ENCODE assay signal across 26 cellular contexts in the genomic region with DNA sequence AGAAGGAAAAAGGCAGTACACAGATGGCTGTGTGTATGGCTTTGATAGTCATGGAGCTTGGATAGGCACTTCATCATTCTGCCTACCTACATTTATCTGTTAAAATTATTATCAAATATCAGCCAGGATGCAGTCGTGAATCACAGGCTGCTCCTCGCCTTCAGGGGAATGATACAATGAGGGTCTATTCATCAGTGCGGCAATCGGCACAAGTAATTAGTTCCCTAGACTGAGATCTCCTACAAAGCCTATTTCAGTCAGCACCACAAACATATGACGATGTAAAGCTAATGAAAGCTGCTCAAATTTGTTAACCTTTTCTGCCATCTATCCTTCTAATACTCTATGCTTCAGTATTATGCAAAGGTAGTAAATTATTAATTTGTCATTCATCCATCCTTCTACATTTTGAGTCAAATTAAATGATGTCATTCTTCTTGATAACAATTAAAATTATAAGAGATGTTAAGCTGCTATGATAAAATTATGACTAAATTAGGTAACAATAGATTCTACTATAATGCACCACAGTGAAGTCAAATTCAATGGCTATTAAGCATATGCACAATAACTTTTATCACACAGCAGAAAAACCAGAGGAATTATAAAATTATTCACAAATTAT. TPM values are rescaled to one million over a fixed set of nuclear protein-coding genes. Genes with fewer than 3 reads are reported as not detected.
DNase-seq lines count a peak whose midpoint lies in the region; ATAC-seq, FAIRE-seq and TF ChIP-seq lines count a peak whose summit lies in the region.
"Had no signal": no experiment of that assay in that cellular context is flagged by ENCODE, and none has a peak within 500 bp of the region (broad histone marks: within the 10 kb centered on the region; RNA-seq: fewer than 3 reads in every experiment).

No MANE protein-coding gene starts in this region.

- H3K9me3 ChIP-seq in HepG2 (ENCODE audit: low read length) (no peaks in the 10 kb centered on the region), right lobe of liver (no peaks in the 10 kb centered on the region), PC-3 (ENCODE audit: low read length) (no peaks in the 10 kb centered on the region)
- H3K9me3 ChIP-seq: Caco-2, Peyer's patch had no signal

- no peak for FAIRE-seq in HepG2 (lab: Jason Lieb, UNC)
- FAIRE-seq: GM12892 had no signal

- H4K20me1 ChIP-seq in HepG2 (ENCODE audit: insufficient read depth, low read length) (no peaks in the 10 kb centered on the region), PC-3 (ENCODE audit: low read length) (no peaks in the 10 kb centered on the region)

- intact Hi-C loops in HepG2 (cut with micrococcal nuclease; ENCODE audit: unreplicated experiment): no loop called here
- intact Hi-C loops in right lobe of liver (cut with DNase I): no loop called here
- intact Hi-C loops in PC-3 (cut with micrococcal nuclease): no loop called here

- H3K27ac Mint-ChIP-seq in activated T-cell treated with anti-CD3 and anti-CD28 coated beads, Interleukin-2, amount 50 U/mL, for 72 hours: no peak overlapping the region
- H3K27ac Mint-ChIP-seq: CD4-positive, alpha-beta memory T cell had no signal

- TF ChIP-seq RAD21 in HepG2 (CRISPR knock-in tag; IDR thresholded peaks at IDR 0.05): no peak

- no peaks in the 10 kb centered on the region for H3F3A ChIP-seq in PC-3 (ENCODE audit: low read length, unreplicated experiment)

- H3K4me3 Mint-ChIP-seq in activated T-cell treated with anti-CD3 and anti-CD28 coated beads, Interleukin-2, amount 50 U/mL, for 72 hours: no peak overlapping the region
- H3K4me3 Mint-ChIP-seq: CD4-positive, alpha-beta memory T cell had no signal

- no peaks in the 10 kb centered on the region for H3K27me3 Mint-ChIP-seq in activated T-cell treated with anti-CD3 and anti-CD28 coated beads, Interleukin-2, amount 50 U/mL, for 72 hours (ENCODE audit: low read depth)
- H3K27me3 Mint-ChIP-seq: CD4-positive, alpha-beta memory T cell had no signal

- DNase-seq in HepG2 (ENCODE audit: low spot score) (no peak), right lobe of liver (no peak), epidermal melanocyte (ENCODE audit: insufficient read length, low spot score) (peak; percentile 22), PC-3 (no peak), erythroblast (lab: John Stamatoyannopoulos, UW) (no peak)
- DNase-seq in activated T-cell treated with anti-CD3 and anti-CD28 coated beads, Interleukin-2, amount 50 U/mL, for 72 hours: no peak
- DNase-seq: C1 segment of cervical spinal cord; Caco-2; CD4-positive, alpha-beta memory T cell; DMS 273 treated with DMSO at 0.1 percent for 48 hours; DMS79; EL; GF-D8; H7; Karpas-422; NCI-H1092; NCI-H1417 treated with DMSO at 0.1 percent for 48 hours; NCI-H2029 treated with DMSO at 0.1 percent for 48 hours; NCI-H446 treated with DMSO at 0.1 percent for 48 hours; NCI-H526; Peyer's patch; SIG-M5 had no signal

- peaks cover 0 to 6% of the 10 kb centered on the region in 2 experiments; a peak in 2 of 5 replicates for H3K36me3 ChIP-seq in HepG2 (replicated peaks in 1 of 2; ENCODE audit: control insufficient read depth in 1 of 2, insufficient read depth in 2 of 2, low read length in 2 of 2)
- H3K36me3 ChIP-seq in right lobe of liver: no peaks in the 10 kb centered on the region
- H3K36me3 ChIP-seq in PC-3 (ENCODE audit: low read depth, low read length): no peaks in the 10 kb centered on the region
- H3K36me3 ChIP-seq: Peyer's patch had no signal

- POLR2A ChIA-PET in HepG2 (lab: Yijun Ruan, JAX): no interaction called here
- POLR2A ChIA-PET in PC-3 (lab: Charles Lee; ENCODE audit: unreplicated experiment): interaction anchor here (0.7 kb wide), 1 partner anchor 37 kb away, joined by 3 read pairs; no protein-coding TSS in a partner anchor

- no peak overlapping the region for H3K9ac ChIP-seq in HepG2 (ENCODE audit: insufficient read depth, low read depth, low read length)
- H3K9ac ChIP-seq in PC-3 (ENCODE audit: low read length): no peak overlapping the region

- no peak overlapping the region for H2AFZ ChIP-seq in HepG2 (ENCODE audit: low read length)
- H2AFZ ChIP-seq in PC-3 (ENCODE audit: low read length): no peak overlapping the region

- no peak overlapping the region for H3K4me2 ChIP-seq in HepG2 (ENCODE audit: low read depth, low read length)
- no peak overlapping the region for H3K4me2 ChIP-seq in PC-3 (ENCODE audit: low read length)

- no peak for TF ChIP-seq EP300 in HepG2 (IDR thresholded peaks at IDR 0.05; ENCODE audit: low read depth in 2 of 2, low read length in 2 of 2)
- no peak for TF ChIP-seq EP300 in HepG2 (CRISPR knock-in tag; IDR thresholded peaks at IDR 0.05; ENCODE audit: borderline replicate concordance)

- no peak for TF ChIP-seq POLR2A in HepG2 (IDR thresholded peaks at IDR 0.05; ENCODE audit: insufficient read depth in 1 of 2, low read depth in 2 of 2, low read length in 2 of 2)
- TF ChIP-seq POLR2A in right lobe of liver (IDR thresholded peaks at IDR 0.05): no peak
- no peak for TF ChIP-seq POLR2A in erythroblast (IDR thresholded peaks at IDR 0.05; ENCODE audit: low read length)

- H3K79me2 ChIP-seq in HepG2 (ENCODE audit: insufficient read depth, low read length): no peaks in the 10 kb centered on the region
- H3K79me2 ChIP-seq in PC-3 (ENCODE audit: low read length): no peaks in the 10 kb centered on the region

- ATAC-seq in HepG2 (no peak), right lobe of liver (no peak), HG02885 (IDR thresholded peaks at IDR 0.05; ENCODE audit: poor library complexity, unreplicated experiment) (peak; percentile 21), PC-3 (no peak), HG02840 (IDR thresholded peaks at IDR 0.05; ENCODE audit: low FRiP score, unreplicated experiment) (no peak)
- no peak for ATAC-seq in activated T-cell treated with anti-CD3 and anti-CD28 coated beads, Interleukin-2, amount 50 U/mL, for 72 hours (replicated peaks in 1 of 2)

- no peaks in the 10 kb centered on the region for H3K4me1 Mint-ChIP-seq in activated T-cell treated with anti-CD3 and anti-CD28 coated beads, Interleukin-2, amount 50 U/mL, for 72 hours (ENCODE audit: low read depth)

- H3K4me1 ChIP-seq in HepG2 (ENCODE audit: insufficient read depth, low read length) (no peaks in the 10 kb centered on the region), right lobe of liver (no peaks in the 10 kb centered on the region), PC-3 (ENCODE audit: insufficient read depth, low read length) (no peaks in the 10 kb centered on the region)
- H3K4me1 ChIP-seq: Caco-2, Peyer's patch had no signal

- H3K36me3 Mint-ChIP-seq in activated T-cell treated with anti-CD3 and anti-CD28 coated beads, Interleukin-2, amount 50 U/mL, for 72 hours (ENCODE audit: insufficient read depth in 2 of 2): peaks cover 0 to 3% of the 10 kb centered on the region in 2 donors

- H3K27ac ChIP-seq in HepG2 (ENCODE audit: extremely low read length, insufficient read depth, low read length) (no peak overlapping the region), right lobe of liver (no peak overlapping the region), PC-3 (ENCODE audit: low read length) (no peak overlapping the region)
- H3K27ac ChIP-seq: Peyer's patch had no signal

- in situ Hi-C loops in HepG2 (cut with HindIII; ENCODE audit: extremely low pct_ligation_motif_present, low pct_unique_long_range_greater_than_20kb): no loop called here

- H3K9me3 Mint-ChIP-seq in activated T-cell treated with anti-CD3 and anti-CD28 coated beads, Interleukin-2, amount 50 U/mL, for 72 hours: no peaks in the 10 kb centered on the region
- H3K9me3 Mint-ChIP-seq: CD4-positive, alpha-beta memory T cell had no signal

- TF ChIP-seq CTCF in HepG2 (CRISPR knock-in tag; IDR thresholded peaks at IDR 0.05) (no peak), right lobe of liver (IDR thresholded peaks at IDR 0.05) (no peak), PC-3 (conservative IDR thresholded peaks at IDR 0.05; ENCODE audit: low read depth, low read length) (no peak)

- WGBS in HepG2 (ENCODE audit: low lambda C conversion rate): 95% methylated on average over 5 of the region's 5 CpGs
- WGBS in right lobe of liver (ENCODE audit: insufficient coverage, low coverage, low lambda C conversion rate, missing lambda C conversion rate): 88% methylated on average over 5 of the region's 5 CpGs

- no peaks in the 10 kb centered on the region for H3K9me2 ChIP-seq in PC-3 (replicated peaks; ENCODE audit: low read length)

- H3K27me3 ChIP-seq in HepG2 (ENCODE audit: control insufficient read depth in 1 of 2, insufficient read depth in 2 of 2, low read length in 2 of 2) (no peaks in the 10 kb centered on the region), right lobe of liver (no peaks in the 10 kb centered on the region), PC-3 (ENCODE audit: low read length) (no peaks in the 10 kb centered on the region)
- H3K27me3 ChIP-seq: Peyer's patch had no signal

- CTCF ChIA-PET in HepG2 (lab: Yijun Ruan, JAX; ENCODE audit: low intra/inter-chr PET ratio, low total read pairs) (no interaction called here), PC-3 (lab: Charles Lee) (no interaction called here)

- BruUV-seq in HepG2 (replicated peaks; lab: Mats Ljungman, UMichigan): no TSS peak
- BruUV-seq in PC-3 (replicated peaks; lab: Mats Ljungman, UMichigan): no TSS peak

- no peak overlapping the region for H3K4me3 ChIP-seq in HepG2 (replicated peaks in 1 of 3; ENCODE audit: insufficient read depth in 1 of 3, low read depth in 2 of 3, low read length in 3 of 3)
- no peak overlapping the region for H3K4me3 ChIP-seq in right lobe of liver
- no peak overlapping the region for H3K4me3 ChIP-seq in PC-3 (ENCODE audit: low read length)
- H3K4me3 ChIP-seq: Peyer's patch had no signal

RNA-seq across cellular contexts. Expression of gene MAB21L2, which starts 19.0 kb away (rescaled TPM):
- total RNA-seq in HepG2 (2016; rRNA removed; fragmentation: Illumina TruSeq; extraction: Trizol) (not detected in 2 replicates), right lobe of liver (under 1 TPM in 5 of 6 experiments, not detected in 1; 0.06 to 0.70 (median 0.31) TPM), PC-3 (2014; rRNA removed) (not detected in 2 replicates)
- total RNA-seq in HepG2 (2016; cell fraction: cytosol; rRNA removed; fragmentation: Illumina TruSeq; extraction: Trizol; ENCODE audit: low read depth): not detected in 2 replicates
- not detected in 2 replicates for total RNA-seq in HepG2 (2016; cell fraction: insoluble cytoplasmic fraction; rRNA removed; fragmentation: Illumina TruSeq; extraction: Trizol)
- total RNA-seq in HepG2 (2016; cell fraction: membrane; rRNA removed; fragmentation: Illumina TruSeq; extraction: Trizol): not detected in 2 replicates
- not detected in 2 replicates for total RNA-seq in HepG2 (2016; cell fraction: nucleus; rRNA removed; fragmentation: Illumina TruSeq; extraction: Trizol)
- not detected in 2 replicates for polyA plus RNA-seq in HepG2 (2011; rRNA removed)
- not detected in 2 replicates for polyA plus RNA-seq in HepG2 (2011; cell fraction: cytosol; rRNA removed)
- not detected in 2 replicates for polyA plus RNA-seq in HepG2 (2011; cell fraction: nucleus; rRNA removed)
- not detected in 2 replicates for polyA plus RNA-seq in HepG2 (2012)
- not detected in 2 replicates for polyA plus RNA-seq in HepG2 (2016; cell fraction: cytosol; fragmentation: Illumina TruSeq; extraction: Trizol; ENCODE audit: low read depth)
- not detected in 2 replicates for polyA plus RNA-seq in HepG2 (2016; cell fraction: insoluble cytoplasmic fraction; fragmentation: Illumina TruSeq; extraction: Trizol; ENCODE audit: low read depth)
- polyA plus RNA-seq in HepG2 (2016; cell fraction: membrane; fragmentation: Illumina TruSeq; extraction: Trizol; ENCODE audit: low read depth): not detected in 2 replicates
- polyA plus RNA-seq in HepG2 (2016; cell fraction: nucleus; fragmentation: Illumina TruSeq; extraction: Trizol; ENCODE audit: insufficient read depth, low read depth): not detected in 2 replicates
- polyA minus RNA-seq in HepG2 (2011; rRNA and poly(A)+ RNA removed; ENCODE audit: low replicate concordance): not detected in 2 replicates
- not detected in 2 replicates for polyA minus RNA-seq in HepG2 (2011; cell fraction: cytosol; rRNA and poly(A)+ RNA removed)
- polyA minus RNA-seq in HepG2 (2011; cell fraction: nucleus; rRNA and poly(A)+ RNA removed): not detected in 2 replicates
- total RNA-seq in activated T-cell treated with anti-CD3 and anti-CD28 coated beads, Interleukin-2, amount 50 U/mL, for 72 hours: not detected
- total RNA-seq: Caco-2; CD4-positive, alpha-beta memory T cell; H7; OCI-LY7 had no signal
